15 cellular contexts compared by ENCODE assay signal in the genomic region with DNA sequence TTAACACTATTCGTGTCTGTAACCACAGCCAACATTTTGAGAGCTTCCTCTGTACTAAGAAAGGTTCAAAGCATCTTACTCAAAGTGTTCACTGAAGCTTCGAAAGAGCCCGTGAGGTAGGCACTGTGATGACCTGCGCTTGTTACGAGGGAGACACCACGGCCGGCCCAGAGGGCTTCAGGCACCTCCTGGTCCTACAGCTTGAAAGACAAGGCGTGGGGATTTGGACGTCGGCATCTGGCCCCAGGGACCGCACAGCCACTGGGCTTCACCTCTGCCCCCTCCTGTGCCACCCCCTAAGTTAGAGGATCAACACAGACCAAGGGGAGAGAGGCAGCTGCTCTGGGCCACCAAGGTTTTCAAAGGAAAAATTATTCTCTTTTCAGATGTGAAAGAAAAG.
"Had no signal": no experiment of that assay in that cellular context is flagged by ENCODE, and none has a peak within 500 bp of the region (broad histone marks: within the 10 kb centered on the region; RNA-seq: fewer than 3 reads in every experiment).

No MANE protein-coding gene starts in this region.

- H3K36me3 Mint-ChIP-seq: IgD-negative memory B cell had no signal

- H3K4me3 Mint-ChIP-seq: IgD-negative memory B cell had no signal

- DNase-seq: Kasumi-1, MM.1S, NCI-H1092 treated with DMSO at 0.1 percent for 48 hours, NCI-H1694, NCI-H187 treated with DMSO at 0.1 percent for 48 hours, NCI-H2029 treated with DMSO at 0.1 percent for 48 hours, NCI-H345, NCI-H446 treated with DMSO at 0.1 percent for 48 hours, Right ventricle myocardium superior, SK-N-SH, SW 1271 had no signal

- H3K27ac Mint-ChIP-seq: IgD-negative memory B cell had no signal

- ATAC-seq: K562 had no signal

- H3K4me1 Mint-ChIP-seq: IgD-negative memory B cell had no signal

- H3K27ac ChIP-seq: HL-60, KMS-11 had no signal

- H3K9me3 Mint-ChIP-seq: IgD-negative memory B cell had no signal
